ENCODE assay signal across 9 cellular contexts in the genomic region with DNA sequence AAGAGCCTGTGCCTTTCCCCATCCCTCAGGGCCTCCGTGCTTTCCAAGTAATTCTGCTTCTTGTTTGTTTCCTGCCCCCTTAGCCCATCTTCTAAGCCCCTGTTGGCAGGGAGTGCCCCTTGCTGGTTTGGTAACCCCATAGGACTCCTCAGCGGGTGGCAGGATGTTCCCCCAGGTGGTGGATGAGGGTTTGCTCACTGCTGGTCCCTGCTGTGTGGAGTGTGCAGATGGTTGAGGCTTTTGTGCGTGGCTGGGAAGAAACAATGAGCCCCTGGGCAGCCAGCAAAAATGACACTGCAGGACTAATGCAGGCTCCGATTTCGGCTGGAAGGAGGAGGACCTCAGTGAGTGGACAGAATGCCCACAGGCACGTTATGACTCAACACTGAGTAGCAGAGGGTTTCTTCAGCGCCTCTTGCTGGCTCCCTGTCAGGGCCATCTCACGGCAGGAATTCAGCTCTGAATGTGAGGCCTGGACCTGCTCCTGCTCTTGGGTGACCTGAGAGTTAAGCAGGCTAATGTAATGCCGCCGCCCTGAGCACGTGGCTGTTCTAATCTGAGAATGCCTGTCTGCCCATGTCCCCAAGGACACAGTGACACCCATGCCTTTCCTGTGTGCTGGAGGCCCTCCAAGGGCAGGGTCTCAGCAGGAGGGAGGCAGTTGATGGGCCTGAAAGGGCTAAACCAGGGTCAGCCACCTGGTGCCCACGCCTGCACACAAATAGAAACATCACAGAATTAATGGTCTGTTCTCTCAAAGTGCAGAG. TPM values are rescaled to one million over a fixed set of nuclear protein-coding genes. Genes with fewer than 3 reads are reported as not detected.
DNase-seq lines count a peak whose midpoint lies in the region; ATAC-seq, FAIRE-seq and TF ChIP-seq lines count a peak whose summit lies in the region.
"Had no signal": no experiment of that assay in that cellular context is flagged by ENCODE, and none has a peak within 500 bp of the region (broad histone marks: within the 10 kb centered on the region; RNA-seq: fewer than 3 reads in every experiment).

No MANE protein-coding gene starts in this region.

- intact Hi-C loops in tibial artery (cut with DNase I; ENCODE audit: low total_unique reads): no loop called here

- H3K4me3 ChIP-seq in A549 (0 out of 3 replicates have a peak overlapping the region, but pooled peaks have one; percentile 20), tibial artery (no peak overlapping the region)

- FAIRE-seq in A549 (lab: Jason Lieb, UNC): peak; percentile 99
- FAIRE-seq: colon had no signal

- peak; percentile 20; the same call in 2 of the 3 replicates for TF ChIP-seq CTCF in A549 (IDR thresholded peaks at IDR 0.05)
- TF ChIP-seq CTCF in tibial artery (IDR thresholded peaks at IDR 0.05): no peak

- no peaks in the 10 kb centered on the region for H3K27me3 ChIP-seq in tibial artery

- POLR2A ChIA-PET in A549 (lab: Yijun Ruan, JAX): interaction anchor here (0.6 to 1.0 kb wide), 4 partner anchors 13 to 58 kb away, joined by 3 to 6 read pairs (median 4); a partner anchor contains a TSS

- DNase-seq in A549 (ENCODE audit: low read depth in 1 of 2, low spot score in 1 of 2): peak; percentile 82 to 92
- peak; percentile 63 for DNase-seq in HS-27A (ENCODE audit: low read depth)
- DNase-seq in amniotic stem cell (lab: John Stamatoyannopoulos, UW): peak; percentile 93
- peak; percentile 52 for DNase-seq in iPS-NIHi7 (ENCODE audit: extremely low spot score)
- DNase-seq in tibial artery: peak; percentile 77 to 90
- no peak for DNase-seq in activated CD4-positive, alpha-beta T cell treated with anti-CD3 and anti-CD28 coated beads for 48 hours
- DNase-seq in G401 (ENCODE audit: low spot score): no peak

- H3K4me1 ChIP-seq in A549 (peaks cover 83% of the 10 kb centered on the region), tibial artery (peaks cover 0 to 72% (median 61%) of the 10 kb centered on the region in 4 donors)

- peaks cover 31 to 32% (median 31%) of the 10 kb centered on the region in 3 donors for H3K36me3 ChIP-seq in tibial artery

- 2% methylated on average over 12 of the region's 12 CpGs for WGBS in A549 (ENCODE audit: missing lambda C conversion rate)

- peak overlapping the region; percentile 90 for H3K4me2 ChIP-seq in A549

- no peak for TF ChIP-seq POLR2A in A549 (IDR thresholded peaks at IDR 0.05; ENCODE audit: low read length)

- H3K27ac ChIP-seq in A549: peak overlapping the region; percentile 84 to 91
- peak overlapping the region; percentile 76 for H3K27ac ChIP-seq in tibial artery

- peak; percentile 92 to 94 for ATAC-seq in A549
- ATAC-seq in HG03342 (IDR thresholded peaks at IDR 0.05; ENCODE audit: unreplicated experiment): no peak

- TF ChIP-seq EP300 in A549 (IDR thresholded peaks at IDR 0.05): peak in 1 of 2 experiments; percentile 25; a peak in 1 of 5 replicates

- peak; percentile 36 to 53; a peak in 4 of 5 replicates for TF ChIP-seq RAD21 in A549 (conservative IDR thresholded peaks at IDR 0.05 in 1 of 2, IDR thresholded peaks at IDR 0.05 in 1 of 2)

- CTCF ChIA-PET in A549 (lab: Yijun Ruan, JAX): interaction anchor here (1.0 to 6.1 kb wide), 10 partner anchors 8 to 192 kb away, joined by 3 to 36 read pairs (median 4); a partner anchor contains a TSS

- no peaks in the 10 kb centered on the region for H3K9me3 ChIP-seq in A549
- no peaks in the 10 kb centered on the region for H3K9me3 ChIP-seq in tibial artery

- in situ Hi-C loops in G401 (cut with HindIII; ENCODE audit: low sequenced_read_pairs): no loop called here

TF ChIP-seq in A549, 52 proteins besides CTCF, POLR2A, EP300 and RAD21:
- TF ChIP-seq CHD4 (IDR thresholded peaks at IDR 0.05; ENCODE audit: borderline replicate concordance): no peak
- TF ChIP-seq MYC (IDR thresholded peaks at IDR 0.05; ENCODE audit: borderline replicate concordance, low read length): peak; percentile 30; the same call in 1 of the 2 replicates
- peak; percentile 46 for TF ChIP-seq MAFK (IDR thresholded peaks at IDR 0.05; ENCODE audit: partially characterized antibody)
- TF ChIP-seq CBX8 (IDR thresholded peaks at IDR 0.05): no peak
- TF ChIP-seq GATA3 (IDR thresholded peaks at IDR 0.05; ENCODE audit: borderline replicate concordance): peak; percentile 11; the same call in 1 of the 2 replicates
- TF ChIP-seq, protein P1, sequence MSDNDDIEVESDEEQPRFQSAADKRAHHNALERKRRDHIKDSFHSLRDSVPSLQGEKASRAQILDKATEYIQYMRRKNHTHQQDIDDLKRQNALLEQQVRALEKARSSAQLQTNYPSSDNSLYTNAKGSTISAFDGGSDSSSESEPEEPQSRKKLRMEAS (IDR thresholded peaks at IDR 0.05): peak; percentile 85
- TF ChIP-seq SMC3 (IDR thresholded peaks at IDR 0.05): 0 out of 3 replicates have a peak, but pooled peaks have one; percentile 43
- TF ChIP-seq FOSL2 (IDR thresholded peaks at IDR 0.05): 0 out of 2 replicates have a peak, but pooled peaks have one; percentile 36
- TF ChIP-seq FOSL2 (CRISPR knock-in tag; IDR thresholded peaks at IDR 0.05): peak; percentile 87
- peak in 1 of 2 experiments; percentile 52; a peak in 1 of 5 replicates for TF ChIP-seq JUN (IDR thresholded peaks at IDR 0.05)
- TF ChIP-seq JUNB (IDR thresholded peaks at IDR 0.05): peak; percentile 61; the same call in 1 of the 2 replicates
- TF ChIP-seq CEBPB (IDR thresholded peaks at IDR 0.05): peak in 1 of 2 experiments; percentile 72; a peak in 1 of 4 replicates
- TF ChIP-seq RARB (CRISPR knock-in tag; IDR thresholded peaks at IDR 0.05): no peak
TF ChIP-seq in A549: peak in this region for 9.

RNA-seq across cellular contexts. Expression of a gene that starts 16.6 kb away (rescaled TPM):
- polyA plus RNA-seq in A549 (2011; rRNA removed) (10.7 and 18.3 TPM in 2 replicates), A549 (2017; fragmentation: RNase III; extraction: RNeasy Plus Mini Kit Qiagen cat#74134 plus additional on column Dnase treatment) (50.0 to 58.4 TPM (median 57.4 TPM) in 3 replicates)
- 19.0 and 26.0 TPM in 2 replicates for polyA plus RNA-seq in A549 (2012; cell fraction: cytosol; rRNA removed)
- polyA plus RNA-seq in A549 (2012; cell fraction: nucleus; rRNA removed): 43.7 and 44.6 TPM in 2 replicates
- polyA minus RNA-seq in A549 (2011; rRNA and poly(A)+ RNA removed): 11.6 TPM in 2 replicates
- 8.5 and 14.6 TPM in 2 replicates for total RNA-seq in G401 (2014; rRNA removed; shearing (Covaris generic))

RNA-seq across cellular contexts. Expression of a gene that starts 58.1 kb away (rescaled TPM):
- polyA plus RNA-seq in A549 (2011; rRNA removed) (7.7 and 8.3 TPM in 2 replicates), A549 (2017; fragmentation: RNase III; extraction: RNeasy Plus Mini Kit Qiagen cat#74134 plus additional on column Dnase treatment) (5.6 to 6.2 TPM (median 5.6 TPM) in 3 replicates)
- polyA plus RNA-seq in A549 (2012; cell fraction: cytosol; rRNA removed): 2.8 and 3.2 TPM in 2 replicates
- polyA plus RNA-seq in A549 (2012; cell fraction: nucleus; rRNA removed): 2.4 and 4.2 TPM in 2 replicates
- 5.5 and 9.3 TPM in 2 replicates for polyA minus RNA-seq in A549 (2011; rRNA and poly(A)+ RNA removed)
- 7.9 and 10.1 TPM in 2 replicates for total RNA-seq in G401 (2014; rRNA removed; shearing (Covaris generic))

Comparison
In these comparisons a context has a peak if more than half of its experiments do, and no peak if none do; other contexts are left out.
1. DNase-seq: peak in A549 (2 of 2), HS-27A (single experiment), amniotic stem cell (single experiment), iPS-NIHi7 (single experiment) and tibial artery (2 of 2); none in activated CD4-positive, alpha-beta T cell treated with anti-CD3 and anti-CD28 coated beads for 48 hours (single experiment) and G401 (single experiment).